ENCODE assay signal across 1 cellular context in the genomic region with DNA sequence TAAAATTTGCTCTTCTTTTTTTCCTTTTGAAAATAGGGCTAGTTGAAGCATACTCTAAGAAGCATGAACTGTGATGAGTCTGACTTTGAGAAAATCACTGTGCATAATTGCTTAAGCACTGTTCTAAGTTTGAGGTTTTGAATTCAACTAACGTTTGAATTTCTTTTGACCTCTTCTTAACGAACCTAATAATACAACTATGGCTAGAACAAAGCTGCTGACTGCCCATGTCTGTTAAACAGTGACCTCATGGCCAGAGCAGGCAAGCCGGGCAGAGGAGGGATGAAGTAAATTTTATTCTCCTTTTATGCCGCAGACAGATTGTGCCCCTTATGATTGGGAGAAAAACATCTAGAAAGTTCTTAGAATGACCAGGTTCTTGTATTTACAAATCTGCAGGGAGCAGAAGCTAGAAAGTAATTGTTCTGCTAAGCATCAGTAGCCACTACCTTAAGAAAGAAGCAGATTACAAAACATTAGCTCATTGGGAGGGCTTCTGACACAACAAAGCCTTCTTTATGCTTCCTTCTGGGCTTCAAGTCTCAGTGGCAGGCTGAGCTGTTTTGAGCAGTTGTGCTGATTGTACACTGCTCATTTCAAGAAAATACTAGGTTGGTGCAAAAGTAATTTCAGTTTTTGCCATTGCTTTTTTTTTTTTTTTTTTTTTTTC.
TF ChIP-seq lines count a peak whose summit lies in the region.

No MANE protein-coding gene starts in this region.

TF ChIP-seq in GM23338, 12 proteins besides CTCF, POLR2A, EP300 and RAD21 (continued from another document):
- TF ChIP-seq, protein P1, sequence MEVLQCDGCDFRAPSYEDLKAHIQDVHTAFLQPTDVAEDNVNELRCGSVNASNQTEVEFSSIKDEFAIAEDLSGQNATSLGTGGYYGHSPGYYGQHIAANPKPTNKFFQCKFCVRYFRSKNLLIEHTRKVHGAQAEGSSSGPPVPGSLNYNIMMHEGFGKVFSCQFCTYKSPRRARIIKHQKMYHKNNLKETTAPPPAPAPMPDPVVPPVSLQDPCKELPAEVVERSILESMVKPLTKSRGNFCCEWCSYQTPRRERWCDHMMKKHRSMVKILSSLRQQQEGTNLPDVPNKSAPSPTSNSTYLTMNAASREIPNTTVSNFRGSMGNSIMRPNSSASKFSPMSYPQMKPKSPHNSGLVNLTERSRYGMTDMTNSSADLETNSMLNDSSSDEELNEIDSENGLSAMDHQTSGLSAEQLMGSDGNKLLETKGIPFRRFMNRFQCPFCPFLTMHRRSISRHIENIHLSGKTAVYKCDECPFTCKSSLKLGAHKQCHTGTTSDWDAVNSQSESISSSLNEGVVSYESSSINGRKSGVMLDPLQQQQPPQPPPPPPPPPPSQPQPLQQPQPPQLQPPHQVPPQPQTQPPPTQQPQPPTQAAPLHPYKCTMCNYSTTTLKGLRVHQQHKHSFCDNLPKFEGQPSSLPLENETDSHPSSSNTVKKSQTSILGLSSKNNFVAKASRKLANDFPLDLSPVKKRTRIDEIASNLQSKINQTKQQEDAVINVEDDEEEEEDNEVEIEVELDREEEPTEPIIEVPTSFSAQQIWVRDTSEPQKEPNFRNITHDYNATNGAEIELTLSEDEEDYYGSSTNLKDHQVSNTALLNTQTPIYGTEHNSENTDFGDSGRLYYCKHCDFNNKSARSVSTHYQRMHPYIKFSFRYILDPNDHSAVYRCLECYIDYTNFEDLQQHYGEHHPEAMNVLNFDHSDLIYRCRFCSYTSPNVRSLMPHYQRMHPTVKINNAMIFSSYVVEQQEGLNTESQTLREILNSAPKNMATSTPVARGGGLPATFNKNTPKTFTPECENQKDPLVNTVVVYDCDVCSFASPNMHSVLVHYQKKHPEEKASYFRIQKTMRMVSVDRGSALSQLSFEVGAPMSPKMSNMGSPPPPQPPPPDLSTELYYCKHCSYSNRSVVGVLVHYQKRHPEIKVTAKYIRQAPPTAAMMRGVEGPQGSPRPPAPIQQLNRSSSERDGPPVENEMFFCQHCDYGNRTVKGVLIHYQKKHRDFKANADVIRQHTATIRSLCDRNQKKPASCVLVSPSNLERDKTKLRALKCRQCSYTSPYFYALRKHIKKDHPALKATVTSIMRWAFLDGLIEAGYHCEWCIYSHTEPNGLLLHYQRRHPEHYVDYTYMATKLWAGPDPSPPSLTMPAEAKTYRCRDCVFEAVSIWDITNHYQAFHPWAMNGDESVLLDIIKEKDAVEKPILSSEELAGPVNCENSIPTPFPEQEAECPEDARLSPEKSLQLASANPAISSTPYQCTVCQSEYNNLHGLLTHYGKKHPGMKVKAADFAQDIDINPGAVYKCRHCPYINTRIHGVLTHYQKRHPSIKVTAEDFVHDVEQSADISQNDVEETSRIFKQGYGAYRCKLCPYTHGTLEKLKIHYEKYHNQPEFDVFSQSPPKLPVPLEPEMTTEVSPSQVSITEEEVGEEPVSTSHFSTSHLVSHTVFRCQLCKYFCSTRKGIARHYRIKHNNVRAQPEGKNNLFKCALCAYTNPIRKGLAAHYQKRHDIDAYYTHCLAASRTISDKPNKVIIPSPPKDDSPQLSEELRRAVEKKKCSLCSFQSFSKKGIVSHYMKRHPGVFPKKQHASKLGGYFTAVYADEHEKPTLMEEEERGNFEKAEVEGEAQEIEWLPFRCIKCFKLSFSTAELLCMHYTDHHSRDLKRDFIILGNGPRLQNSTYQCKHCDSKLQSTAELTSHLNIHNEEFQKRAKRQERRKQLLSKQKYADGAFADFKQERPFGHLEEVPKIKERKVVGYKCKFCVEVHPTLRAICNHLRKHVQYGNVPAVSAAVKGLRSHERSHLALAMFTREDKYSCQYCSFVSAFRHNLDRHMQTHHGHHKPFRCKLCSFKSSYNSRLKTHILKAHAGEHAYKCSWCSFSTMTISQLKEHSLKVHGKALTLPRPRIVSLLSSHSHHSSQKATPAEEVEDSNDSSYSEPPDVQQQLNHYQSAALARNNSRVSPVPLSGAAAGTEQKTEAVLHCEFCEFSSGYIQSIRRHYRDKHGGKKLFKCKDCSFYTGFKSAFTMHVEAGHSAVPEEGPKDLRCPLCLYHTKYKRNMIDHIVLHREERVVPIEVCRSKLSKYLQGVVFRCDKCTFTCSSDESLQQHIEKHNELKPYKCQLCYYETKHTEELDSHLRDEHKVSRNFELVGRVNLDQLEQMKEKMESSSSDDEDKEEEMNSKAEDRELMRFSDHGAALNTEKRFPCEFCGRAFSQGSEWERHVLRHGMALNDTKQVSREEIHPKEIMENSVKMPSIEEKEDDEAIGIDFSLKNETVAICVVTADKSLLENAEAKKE (CRISPR knock-in tag; IDR thresholded peaks at IDR 0.05): no peak
- no peak for TF ChIP-seq EZH2phosphoT487 (IDR thresholded peaks at IDR 0.05; ENCODE audit: unreplicated experiment)
- TF ChIP-seq JUNB (IDR thresholded peaks at IDR 0.05; ENCODE audit: unreplicated experiment): no peak
- TF ChIP-seq STAT1 (IDR thresholded peaks at IDR 0.05; ENCODE audit: unreplicated experiment): no peak
- TF ChIP-seq NANOG (IDR thresholded peaks at IDR 0.05; ENCODE audit: borderline replicate concordance): no peak
- TF ChIP-seq ZNF114 (CRISPR knock-in tag; IDR thresholded peaks at IDR 0.05): no peak
- TF ChIP-seq, protein P2, sequence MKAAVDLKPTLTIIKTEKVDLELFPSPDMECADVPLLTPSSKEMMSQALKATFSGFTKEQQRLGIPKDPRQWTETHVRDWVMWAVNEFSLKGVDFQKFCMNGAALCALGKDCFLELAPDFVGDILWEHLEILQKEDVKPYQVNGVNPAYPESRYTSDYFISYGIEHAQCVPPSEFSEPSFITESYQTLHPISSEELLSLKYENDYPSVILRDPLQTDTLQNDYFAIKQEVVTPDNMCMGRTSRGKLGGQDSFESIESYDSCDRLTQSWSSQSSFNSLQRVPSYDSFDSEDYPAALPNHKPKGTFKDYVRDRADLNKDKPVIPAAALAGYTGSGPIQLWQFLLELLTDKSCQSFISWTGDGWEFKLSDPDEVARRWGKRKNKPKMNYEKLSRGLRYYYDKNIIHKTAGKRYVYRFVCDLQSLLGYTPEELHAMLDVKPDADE (IDR thresholded peaks at IDR 0.05): no peak
- TF ChIP-seq ZNF331 (CRISPR knock-in tag; IDR thresholded peaks at IDR 0.05; ENCODE audit: low read depth): no peak
- TF ChIP-seq, protein P3, sequence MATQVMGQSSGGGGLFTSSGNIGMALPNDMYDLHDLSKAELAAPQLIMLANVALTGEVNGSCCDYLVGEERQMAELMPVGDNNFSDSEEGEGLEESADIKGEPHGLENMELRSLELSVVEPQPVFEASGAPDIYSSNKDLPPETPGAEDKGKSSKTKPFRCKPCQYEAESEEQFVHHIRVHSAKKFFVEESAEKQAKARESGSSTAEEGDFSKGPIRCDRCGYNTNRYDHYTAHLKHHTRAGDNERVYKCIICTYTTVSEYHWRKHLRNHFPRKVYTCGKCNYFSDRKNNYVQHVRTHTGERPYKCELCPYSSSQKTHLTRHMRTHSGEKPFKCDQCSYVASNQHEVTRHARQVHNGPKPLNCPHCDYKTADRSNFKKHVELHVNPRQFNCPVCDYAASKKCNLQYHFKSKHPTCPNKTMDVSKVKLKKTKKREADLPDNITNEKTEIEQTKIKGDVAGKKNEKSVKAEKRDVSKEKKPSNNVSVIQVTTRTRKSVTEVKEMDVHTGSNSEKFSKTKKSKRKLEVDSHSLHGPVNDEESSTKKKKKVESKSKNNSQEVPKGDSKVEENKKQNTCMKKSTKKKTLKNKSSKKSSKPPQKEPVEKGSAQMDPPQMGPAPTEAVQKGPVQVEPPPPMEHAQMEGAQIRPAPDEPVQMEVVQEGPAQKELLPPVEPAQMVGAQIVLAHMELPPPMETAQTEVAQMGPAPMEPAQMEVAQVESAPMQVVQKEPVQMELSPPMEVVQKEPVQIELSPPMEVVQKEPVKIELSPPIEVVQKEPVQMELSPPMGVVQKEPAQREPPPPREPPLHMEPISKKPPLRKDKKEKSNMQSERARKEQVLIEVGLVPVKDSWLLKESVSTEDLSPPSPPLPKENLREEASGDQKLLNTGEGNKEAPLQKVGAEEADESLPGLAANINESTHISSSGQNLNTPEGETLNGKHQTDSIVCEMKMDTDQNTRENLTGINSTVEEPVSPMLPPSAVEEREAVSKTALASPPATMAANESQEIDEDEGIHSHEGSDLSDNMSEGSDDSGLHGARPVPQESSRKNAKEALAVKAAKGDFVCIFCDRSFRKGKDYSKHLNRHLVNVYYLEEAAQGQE (IDR thresholded peaks at IDR 0.05; ENCODE audit: unreplicated experiment): no peak
- no peak for TF ChIP-seq EZH2 (IDR thresholded peaks at IDR 0.05; ENCODE audit: low read depth, unreplicated experiment)
- TF ChIP-seq POLR2AphosphoS5 (IDR thresholded peaks at IDR 0.05; ENCODE audit: low read depth): no peak
